Comparison of ENCODE assay signal across 36 cellular contexts in genomic region chr11:8248786-8249185, GRCh38. TPM values are rescaled to one million over a fixed set of nuclear protein-coding genes. Genes with fewer than 3 reads are reported as not detected.
"Had no signal": no experiment of that assay in that cellular context is flagged by ENCODE, and none has a peak within 500 bp of the region (broad histone marks: within the 10 kb centered on the region; RNA-seq: fewer than 3 reads in every experiment).

No MANE protein-coding gene starts in this region.

- H3K4me3 Mint-ChIP-seq: activated CD8-positive, alpha-beta T cell treated with anti-CD3 and anti-CD28 coated beads for 36 hours; activated T-cell treated with anti-CD3 and anti-CD28 coated beads, Interleukin-2, amount 50 U/mL, for 4 hours; activated T-helper 17 cell treated with anti-CD3 and anti-CD28 coated beads, Interleukin-2, amount 50 U/mL, for 72 hours; brain; effector memory CD8-positive, alpha-beta T cell; natural killer cell treated with Interleukin-12 subunit alpha and Interleukin-12 subunit beta and Interleukin-15 and Interleukin-18, amount 100 ng/mL, for 72 hours; stimulated activated naive B cell treated with anti-CD40 and anti-IgM and Interleukin-4, amounts not matched to agents 10 μg/mL and 1 μg/mL and 100 μg/mL, for 72 hours; T-helper 17 cell had no signal

- H3K36me3 ChIP-seq: ascending aorta, cardiac muscle cell, heart left ventricle, left lung, right lobe of liver, transverse colon, uterus had no signal

- H3K9me3 ChIP-seq: ascending aorta, heart left ventricle, left lung, right lobe of liver, SK-N-SH, testis, transverse colon, uterus had no signal

- H3K4me3 ChIP-seq: ascending aorta, cardiac muscle cell, heart left ventricle, left lung, lung, right lobe of liver, skin epidermis, testis, transverse colon, uterus had no signal

- H3K4me1 ChIP-seq: ascending aorta, heart left ventricle, left lung, right lobe of liver, testis, transverse colon, uterus had no signal

- H3K27me3 ChIP-seq: ascending aorta, cardiac muscle cell, left lung, right lobe of liver, testis, transverse colon, uterus had no signal

- H3K27ac Mint-ChIP-seq: activated CD8-positive, alpha-beta T cell treated with anti-CD3 and anti-CD28 coated beads for 36 hours; activated naive CD4-positive, alpha-beta T cell treated with anti-CD3 and anti-CD28 coated beads, Interleukin-2, amount 50 U/mL, for 72 hours; activated T-helper 17 cell treated with anti-CD3 and anti-CD28 coated beads, Interleukin-2, amount 50 U/mL, for 72 hours; effector memory CD8-positive, alpha-beta T cell; natural killer cell treated with Interleukin-12 subunit alpha and Interleukin-12 subunit beta and Interleukin-15 and Interleukin-18, amount 100 ng/mL, for 72 hours; progenitor cell of endocrine pancreas; T-helper 17 cell had no signal

- DNase-seq: activated CD4-positive, alpha-beta T cell treated with anti-CD3 and anti-CD28 coated beads for 1 hour; activated CD4-positive, alpha-beta T cell treated with anti-CD3 and anti-CD28 coated beads, Interleukin-2, amount 50 U/mL, for 1 hour; activated CD8-positive, alpha-beta T cell treated with anti-CD3 and anti-CD28 coated beads for 36 hours; activated naive CD4-positive, alpha-beta T cell; activated T-cell treated with anti-CD3 and anti-CD28 coated beads, Interleukin-2, amount 50 U/mL, for 4 hours; cortex of kidney; effector memory CD8-positive, alpha-beta T cell; erythroblast; hypothalamus; mesendoderm; SK-N-SH; stimulated activated CD4-positive, alpha-beta T cell treated with anti-CD3 and anti-CD28 coated beads, Interleukin-4, amount 100 ng/mL, for 24 hours; stimulated activated CD8-positive, alpha-beta memory T cell treated with anti-CD3 and anti-CD28 coated beads, Interleukin-4, amount 100 ng/mL, for 48 hours; stimulated activated naive B cell treated with anti-CD40 and anti-IgM and Interleukin-4, amounts not matched to agents 10 μg/mL and 1 μg/mL and 100 μg/mL, for 72 hours; T-helper 17 cell; T1000; testis; transverse colon; uterus had no signal

- H3K4me1 Mint-ChIP-seq: activated T-helper 17 cell treated with anti-CD3 and anti-CD28 coated beads, Interleukin-2, amount 50 U/mL, for 72 hours; stimulated activated naive B cell treated with anti-CD40 and anti-IgM and Interleukin-4, amounts not matched to agents 10 μg/mL and 1 μg/mL and 100 μg/mL, for 72 hours had no signal

- H3K9me3 Mint-ChIP-seq: activated CD8-positive, alpha-beta T cell treated with anti-CD3 and anti-CD28 coated beads for 36 hours; activated naive CD4-positive, alpha-beta T cell treated with anti-CD3 and anti-CD28 coated beads, Interleukin-2, amount 50 U/mL, for 72 hours; activated T-cell treated with anti-CD3 and anti-CD28 coated beads, Interleukin-2, amount 50 U/mL, for 4 hours; activated T-helper 17 cell treated with anti-CD3 and anti-CD28 coated beads, Interleukin-2, amount 50 U/mL, for 72 hours; effector memory CD8-positive, alpha-beta T cell; natural killer cell treated with Interleukin-12 subunit alpha and Interleukin-12 subunit beta and Interleukin-15 and Interleukin-18, amount 100 ng/mL, for 72 hours; stimulated activated naive B cell treated with anti-CD40 and anti-IgM and Interleukin-4, amounts not matched to agents 10 μg/mL and 1 μg/mL and 100 μg/mL, for 72 hours had no signal

- H3K36me3 Mint-ChIP-seq: activated naive CD4-positive, alpha-beta T cell treated with anti-CD3 and anti-CD28 coated beads, Interleukin-2, amount 50 U/mL, for 72 hours; natural killer cell treated with Interleukin-12 subunit alpha and Interleukin-12 subunit beta and Interleukin-15 and Interleukin-18, amount 100 ng/mL, for 72 hours; stimulated activated naive B cell treated with anti-CD40 and anti-IgM and Interleukin-4, amounts not matched to agents 10 μg/mL and 1 μg/mL and 100 μg/mL, for 72 hours had no signal

- ATAC-seq: activated CD8-positive, alpha-beta T cell treated with anti-CD3 and anti-CD28 coated beads for 36 hours; activated naive CD4-positive, alpha-beta T cell treated with anti-CD3 and anti-CD28 coated beads, Interleukin-2, amount 50 U/mL, for 72 hours; activated T-helper 17 cell treated with anti-CD3 and anti-CD28 coated beads, Interleukin-2, amount 50 U/mL, for 72 hours; effector memory CD8-positive, alpha-beta T cell; heart left ventricle; left lung; natural killer cell treated with Interleukin-12 subunit alpha and Interleukin-12 subunit beta and Interleukin-15 and Interleukin-18, amount 100 ng/mL, for 72 hours; right lobe of liver; stimulated activated naive B cell treated with anti-CD40 and anti-IgM and Interleukin-4, amounts not matched to agents 10 μg/mL and 1 μg/mL and 100 μg/mL, for 72 hours; T-helper 17 cell had no signal

- H3K27ac ChIP-seq: ascending aorta, cardiac muscle cell, heart left ventricle, left lung, right lobe of liver, testis, transverse colon, uterus had no signal

RNA-seq across cellular contexts. Expression of gene LMO1, which starts 14.9 kb away (rescaled TPM):
- total RNA-seq: activated CD8-positive, alpha-beta T cell treated with anti-CD3 and anti-CD28 coated beads for 36 hours; activated naive CD4-positive, alpha-beta T cell treated with anti-CD3 and anti-CD28 coated beads, Interleukin-2, amount 50 U/mL, for 72 hours; activated T-cell treated with anti-CD3 and anti-CD28 coated beads, Interleukin-2, amount 50 U/mL, for 4 hours; activated T-helper 17 cell treated with anti-CD3 and anti-CD28 coated beads, Interleukin-2, amount 50 U/mL, for 72 hours; ascending aorta; fibroblast of lung; fibroblast of villous mesenchyme; left lung; mononuclear cell; myocyte; natural killer cell treated with Interleukin-12 subunit alpha and Interleukin-12 subunit beta and Interleukin-15 and Interleukin-18, amount 100 ng/mL, for 72 hours; osteoblast; right lobe of liver; T-helper 17 cell; transverse colon; uterus had no signal
- polyA plus RNA-seq: fibroblast of lung, lung had no signal
